Comparison of ENCODE assay signal across 1 cellular context in genomic region chr17:59311051-59311468, GRCh38.
TF ChIP-seq lines count a peak whose summit lies in the region.

No MANE protein-coding gene starts in this region.

TF ChIP-seq in K562, 482 proteins besides CTCF, POLR2A, EP300 and RAD21 (continued from another document):
- TF ChIP-seq CREM (IDR thresholded peaks at IDR 0.05; ENCODE audit: low read depth) (0 out of 2 replicates have a peak, but pooled peaks have one; percentile 8), MAX (CRISPR knock-in tag; IDR thresholded peaks at IDR 0.05) (no peak), MEIS2 (IDR thresholded peaks at IDR 0.05; ENCODE audit: partially characterized antibody) (no peak), ARID2 (IDR thresholded peaks at IDR 0.05) (peak; percentile 54; the same call in 1 of the 2 replicates), XRCC4 (IDR thresholded peaks at IDR 0.05; ENCODE audit: extremely low read depth, insufficient read depth, insufficient read length) (no peak), STAG1 (CRISPR knock-in tag; IDR thresholded peaks at IDR 0.05; ENCODE audit: borderline replicate concordance) (peak; percentile 73; the same call in 1 of the 2 replicates), NFIX (CRISPR knock-in tag; IDR thresholded peaks at IDR 0.05; ENCODE audit: low read depth) (no peak), KLF13 (tag; IDR thresholded peaks at IDR 0.05; ENCODE audit: borderline replicate concordance, low read depth) (no peak), TAF1 (IDR thresholded peaks at IDR 0.05; ENCODE audit: control insufficient read depth, extremely low read depth, insufficient read depth, low read length, severe bottlenecking) (no peak), RB1 (IDR thresholded peaks at IDR 0.05; ENCODE audit: low read depth) (peak; percentile 28; the same call in 1 of the 2 replicates), HMBOX1 (IDR thresholded peaks at IDR 0.05) (peak; percentile 57; the same call in 1 of the 2 replicates), ARID3A (IDR thresholded peaks at IDR 0.05; ENCODE audit: borderline replicate concordance, low read depth, low read length) (peak; percentile 51; the same call in 1 of the 2 replicates), MAFF (IDR thresholded peaks at IDR 0.05; ENCODE audit: low read length) (no peak), MGA (IDR thresholded peaks at IDR 0.05) (no peak), SMC3 (conservative IDR thresholded peaks at IDR 0.05; ENCODE audit: insufficient read depth, low read depth, low read length) (peak; percentile 82), SMAD4 (CRISPR knock-in tag; conservative IDR thresholded peaks at IDR 0.05) (peak; percentile 42; the same call in 1 of the 2 replicates), POLR2AphosphoS2 (IDR thresholded peaks at IDR 0.05; ENCODE audit: low read length) (no peak), HSF4 (CRISPR knock-in tag; IDR thresholded peaks at IDR 0.05; ENCODE audit: borderline replicate concordance) (no peak), ZKSCAN3 (CRISPR knock-in tag; IDR thresholded peaks at IDR 0.05) (no peak), LEF1 (IDR thresholded peaks at IDR 0.05) (no peak), MAZ (CRISPR knock-in tag; conservative IDR thresholded peaks at IDR 0.05 in 1 of 2, IDR thresholded peaks at IDR 0.05 in 1 of 2) (0 out of 4 replicates have a peak, but pooled peaks of 1 of the 2 experiments have one; percentile 14), ZSCAN32 (CRISPR knock-in tag; IDR thresholded peaks at IDR 0.05) (no peak), OTX1 (CRISPR knock-in tag; IDR thresholded peaks at IDR 0.05) (no peak)
